Comparison of ENCODE assay signal across 28 cellular contexts in genomic region chr1:101142244-101142643, GRCh38.
"Had no signal": no experiment of that assay in that cellular context is flagged by ENCODE, and none has a peak within 500 bp of the region (broad histone marks: within the 10 kb centered on the region; RNA-seq: fewer than 3 reads in every experiment).

No MANE protein-coding gene starts in this region.

- DNase-seq: cortex of kidney; dorsolateral prefrontal cortex; effector CD4-positive, alpha-beta T cell; foreskin fibroblast; gastrocnemius medialis; head of caudate nucleus; kidney; left lung; mesenchymal stem cell; mucosa of descending colon; naive B cell; stimulated activated CD4-positive, alpha-beta T cell treated with anti-CD3 and anti-CD28 coated beads, Interleukin-2, amount 100 ng/mL, for 24 hours; stimulated activated CD4-positive, alpha-beta T cell treated with anti-CD3 and anti-CD28 coated beads, Interleukin-4, amount 100 ng/mL, for 24 hours; stimulated activated naive CD4-positive, alpha-beta T cell treated with Interleukin-2 at 50 U/mL for 16 hours; stomach; thyroid gland; upper lobe of left lung had no signal

- H3K9me3 Mint-ChIP-seq: naive B cell; natural killer cell treated with Interleukin-12 subunit alpha and Interleukin-12 subunit beta and Interleukin-15 and Interleukin-18, amount 100 ng/mL, for 72 hours; neural crest cell; stimulated activated effector memory CD8-positive, alpha-beta T cell treated with anti-CD3 and anti-CD28 coated beads, Interleukin-12 subunit alpha, Interleukin-12 subunit beta, amount 100 ng/mL, for 72 hours had no signal

- H2AFZ ChIP-seq: parathyroid adenoma had no signal

- H3K4me3 ChIP-seq: dorsolateral prefrontal cortex, gastrocnemius medialis, left lung, mucosa of descending colon, smooth muscle cell, stomach, thyroid gland, upper lobe of left lung had no signal

- H3K9ac ChIP-seq: parathyroid adenoma had no signal

- H3K4me1 ChIP-seq: gastrocnemius medialis, thyroid gland had no signal

- H3K27ac ChIP-seq: dorsolateral prefrontal cortex, epithelial cell of prostate, gastrocnemius medialis, left lung, parathyroid adenoma, stomach, thyroid gland, upper lobe of left lung had no signal

- H3K4me2 ChIP-seq: smooth muscle cell had no signal

- H3K79me2 ChIP-seq: parathyroid adenoma had no signal

- H3K27me3 Mint-ChIP-seq: naive B cell; natural killer cell treated with Interleukin-12 subunit alpha and Interleukin-12 subunit beta and Interleukin-15 and Interleukin-18, amount 100 ng/mL, for 72 hours; progenitor cell of endocrine pancreas had no signal

- H3K36me3 ChIP-seq: gastrocnemius medialis, left lung, stomach, thyroid gland, upper lobe of left lung had no signal

- ATAC-seq: esophagus mucosa; gastrocnemius medialis; left lung; mucosa of descending colon; natural killer cell treated with Interleukin-12 subunit alpha and Interleukin-12 subunit beta and Interleukin-15 and Interleukin-18, amount 100 ng/mL, for 72 hours; sciatic nerve; stimulated activated effector memory CD8-positive, alpha-beta T cell treated with anti-CD3 and anti-CD28 coated beads, Interleukin-12 subunit alpha, Interleukin-12 subunit beta, amount 100 ng/mL, for 72 hours had no signal

- H3K9me3 ChIP-seq: gastrocnemius medialis, left lung, mucosa of descending colon, stomach, thyroid gland, upper lobe of left lung had no signal

- FAIRE-seq: kidney, urothelium cell line had no signal

- H3K4me3 Mint-ChIP-seq: mesothelial cell of epicardium; naive B cell; natural killer cell treated with Interleukin-12 subunit alpha and Interleukin-12 subunit beta and Interleukin-15 and Interleukin-18, amount 100 ng/mL, for 72 hours; neural crest cell; stimulated activated effector memory CD8-positive, alpha-beta T cell treated with anti-CD3 and anti-CD28 coated beads, Interleukin-12 subunit alpha, Interleukin-12 subunit beta, amount 100 ng/mL, for 72 hours had no signal

- H3K27ac Mint-ChIP-seq: mesothelial cell of epicardium; natural killer cell treated with Interleukin-12 subunit alpha and Interleukin-12 subunit beta and Interleukin-15 and Interleukin-18, amount 100 ng/mL, for 72 hours; progenitor cell of endocrine pancreas; stimulated activated effector memory CD8-positive, alpha-beta T cell treated with anti-CD3 and anti-CD28 coated beads, Interleukin-12 subunit alpha, Interleukin-12 subunit beta, amount 100 ng/mL, for 72 hours had no signal

- H3K27me3 ChIP-seq: dorsolateral prefrontal cortex, gastrocnemius medialis, left lung, stomach, thyroid gland, upper lobe of left lung had no signal

- H3K36me3 Mint-ChIP-seq: mesothelial cell of epicardium; naive B cell; natural killer cell treated with Interleukin-12 subunit alpha and Interleukin-12 subunit beta and Interleukin-15 and Interleukin-18, amount 100 ng/mL, for 72 hours; stimulated activated effector memory CD8-positive, alpha-beta T cell treated with anti-CD3 and anti-CD28 coated beads, Interleukin-12 subunit alpha, Interleukin-12 subunit beta, amount 100 ng/mL, for 72 hours had no signal
